In the genomic region with DNA sequence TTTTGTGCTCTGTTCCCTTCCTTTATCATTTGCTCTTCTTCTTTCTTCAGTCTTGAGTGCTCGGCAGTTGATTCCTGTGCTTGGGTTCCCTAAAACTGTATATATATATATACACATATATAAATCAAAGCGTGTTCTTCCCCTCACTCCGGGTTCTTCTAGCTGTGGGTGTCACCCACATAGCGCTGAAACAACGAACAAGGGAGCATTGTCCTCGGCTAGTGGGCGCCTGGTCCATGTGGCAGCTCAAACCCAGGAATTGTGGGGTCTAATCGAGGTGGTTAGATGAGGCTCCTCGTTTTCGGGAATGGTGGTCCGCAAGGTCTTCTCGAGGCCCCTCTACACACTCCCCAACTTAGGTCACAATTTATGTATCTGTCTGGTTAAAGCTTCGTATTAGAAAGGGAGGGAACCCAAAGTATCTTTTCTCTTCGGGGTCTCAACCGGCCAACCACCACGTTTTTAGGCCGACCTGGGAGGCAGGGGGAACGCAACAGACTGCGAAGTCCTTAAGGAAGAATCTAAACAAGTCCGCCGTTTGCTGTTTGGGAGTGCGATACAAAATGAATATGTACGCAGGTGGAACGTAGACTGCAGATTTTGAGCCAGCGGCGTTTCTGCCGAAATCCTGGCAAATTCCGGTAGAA, we compare ENCODE assay signal across 2 cellular contexts.
TF ChIP-seq lines count a peak whose summit lies in the region.

No MANE protein-coding gene starts in this region.

TF ChIP-seq in K562, 482 proteins besides CTCF, POLR2A, EP300 and RAD21 (continues in another document):
- TF ChIP-seq, protein P1, sequence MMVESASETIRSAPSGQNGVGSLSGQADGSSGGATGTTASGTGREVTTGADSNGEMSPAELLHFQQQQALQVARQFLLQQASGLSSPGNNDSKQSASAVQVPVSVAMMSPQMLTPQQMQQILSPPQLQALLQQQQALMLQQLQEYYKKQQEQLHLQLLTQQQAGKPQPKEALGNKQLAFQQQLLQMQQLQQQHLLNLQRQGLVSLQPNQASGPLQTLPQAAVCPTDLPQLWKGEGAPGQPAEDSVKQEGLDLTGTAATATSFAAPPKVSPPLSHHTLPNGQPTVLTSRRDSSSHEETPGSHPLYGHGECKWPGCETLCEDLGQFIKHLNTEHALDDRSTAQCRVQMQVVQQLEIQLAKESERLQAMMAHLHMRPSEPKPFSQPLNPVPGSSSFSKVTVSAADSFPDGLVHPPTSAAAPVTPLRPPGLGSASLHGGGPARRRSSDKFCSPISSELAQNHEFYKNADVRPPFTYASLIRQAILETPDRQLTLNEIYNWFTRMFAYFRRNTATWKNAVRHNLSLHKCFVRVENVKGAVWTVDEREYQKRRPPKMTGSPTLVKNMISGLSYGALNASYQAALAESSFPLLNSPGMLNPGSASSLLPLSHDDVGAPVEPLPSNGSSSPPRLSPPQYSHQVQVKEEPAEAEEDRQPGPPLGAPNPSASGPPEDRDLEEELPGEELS (CRISPR knock-in tag; IDR thresholded peaks at IDR 0.05; ENCODE audit: borderline replicate concordance) = 0 out of 2 replicates have a peak, but pooled peaks have one; percentile 10
- TF ChIP-seq FOXJ2 (tag; IDR thresholded peaks at IDR 0.05) (0 out of 2 replicates have a peak, but pooled peaks have one; percentile 23), SREBF1 (IDR thresholded peaks at IDR 0.05; ENCODE audit: borderline replicate concordance, low read depth, low read length) (no peak), SIX5 (IDR thresholded peaks at IDR 0.05; ENCODE audit: borderline replicate concordance in 1 of 2, insufficient read depth in 1 of 2, low read depth in 1 of 2, low read length in 2 of 2) (no peak), HDAC2 (IDR thresholded peaks at IDR 0.05) (no peak), ZNF561 (CRISPR knock-in tag; conservative IDR thresholded peaks at IDR 0.05) (no peak), MYC (IDR thresholded peaks at IDR 0.05; ENCODE audit: low read depth, low read length) (peak; percentile 9; the same call in 1 of the 2 replicates), MYC (CRISPR knock-in tag; IDR thresholded peaks at IDR 0.05; ENCODE audit: borderline replicate concordance, low read depth) (no peak), FOXM1 (IDR thresholded peaks at IDR 0.05; ENCODE audit: low read depth) (0 out of 2 replicates have a peak, but pooled peaks have one; percentile 17), FOXM1 (CRISPR knock-in tag; IDR thresholded peaks at IDR 0.05; ENCODE audit: low read depth) (no peak), SIN3B (IDR thresholded peaks at IDR 0.05; ENCODE audit: low read depth) (no peak), FOXK1 (CRISPR knock-in tag; IDR thresholded peaks at IDR 0.05; ENCODE audit: borderline replicate concordance) (0 out of 2 replicates have a peak, but pooled peaks have one; percentile 57), SPI1 (IDR thresholded peaks at IDR 0.05; ENCODE audit: borderline replicate concordance, low read depth, low read length) (no peak), L3MBTL2 (IDR thresholded peaks at IDR 0.05) (peak; percentile 68), RNF2 (IDR thresholded peaks at IDR 0.05) (no peak), ZKSCAN8 (CRISPR knock-in tag; IDR thresholded peaks at IDR 0.05) (0 out of 2 replicates have a peak, but pooled peaks have one; percentile 34), HMBOX1 (IDR thresholded peaks at IDR 0.05) (0 out of 2 replicates have a peak, but pooled peaks have one; percentile 47), ZBTB8A (IDR thresholded peaks at IDR 0.05; ENCODE audit: partially characterized antibody) (no peak), ZNF175 (CRISPR knock-in tag; IDR thresholded peaks at IDR 0.05; ENCODE audit: low read depth) (peak; percentile 70; the same call in 1 of the 2 replicates), CREBBP (IDR thresholded peaks at IDR 0.05; ENCODE audit: low read depth, low read length) (no peak)
- TF ChIP-seq, protein P2, sequence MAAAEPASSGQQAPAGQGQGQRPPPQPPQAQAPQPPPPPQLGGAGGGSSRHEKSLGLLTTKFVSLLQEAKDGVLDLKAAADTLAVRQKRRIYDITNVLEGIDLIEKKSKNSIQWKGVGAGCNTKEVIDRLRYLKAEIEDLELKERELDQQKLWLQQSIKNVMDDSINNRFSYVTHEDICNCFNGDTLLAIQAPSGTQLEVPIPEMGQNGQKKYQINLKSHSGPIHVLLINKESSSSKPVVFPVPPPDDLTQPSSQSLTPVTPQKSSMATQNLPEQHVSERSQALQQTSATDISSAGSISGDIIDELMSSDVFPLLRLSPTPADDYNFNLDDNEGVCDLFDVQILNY (CRISPR knock-in tag; IDR thresholded peaks at IDR 0.05) = no peak

TF ChIP-seq in liver, 16 proteins besides CTCF, POLR2A, EP300 and RAD21:
- no peak for TF ChIP-seq GABPA (IDR thresholded peaks at IDR 0.05 in 1 of 2, conservative IDR thresholded peaks at IDR 0.05 in 1 of 2)
- TF ChIP-seq NR2F2 (IDR thresholded peaks at IDR 0.05) = no peak
- TF ChIP-seq JUND (IDR thresholded peaks at IDR 0.05) = no peak
- TF ChIP-seq, protein P3, sequence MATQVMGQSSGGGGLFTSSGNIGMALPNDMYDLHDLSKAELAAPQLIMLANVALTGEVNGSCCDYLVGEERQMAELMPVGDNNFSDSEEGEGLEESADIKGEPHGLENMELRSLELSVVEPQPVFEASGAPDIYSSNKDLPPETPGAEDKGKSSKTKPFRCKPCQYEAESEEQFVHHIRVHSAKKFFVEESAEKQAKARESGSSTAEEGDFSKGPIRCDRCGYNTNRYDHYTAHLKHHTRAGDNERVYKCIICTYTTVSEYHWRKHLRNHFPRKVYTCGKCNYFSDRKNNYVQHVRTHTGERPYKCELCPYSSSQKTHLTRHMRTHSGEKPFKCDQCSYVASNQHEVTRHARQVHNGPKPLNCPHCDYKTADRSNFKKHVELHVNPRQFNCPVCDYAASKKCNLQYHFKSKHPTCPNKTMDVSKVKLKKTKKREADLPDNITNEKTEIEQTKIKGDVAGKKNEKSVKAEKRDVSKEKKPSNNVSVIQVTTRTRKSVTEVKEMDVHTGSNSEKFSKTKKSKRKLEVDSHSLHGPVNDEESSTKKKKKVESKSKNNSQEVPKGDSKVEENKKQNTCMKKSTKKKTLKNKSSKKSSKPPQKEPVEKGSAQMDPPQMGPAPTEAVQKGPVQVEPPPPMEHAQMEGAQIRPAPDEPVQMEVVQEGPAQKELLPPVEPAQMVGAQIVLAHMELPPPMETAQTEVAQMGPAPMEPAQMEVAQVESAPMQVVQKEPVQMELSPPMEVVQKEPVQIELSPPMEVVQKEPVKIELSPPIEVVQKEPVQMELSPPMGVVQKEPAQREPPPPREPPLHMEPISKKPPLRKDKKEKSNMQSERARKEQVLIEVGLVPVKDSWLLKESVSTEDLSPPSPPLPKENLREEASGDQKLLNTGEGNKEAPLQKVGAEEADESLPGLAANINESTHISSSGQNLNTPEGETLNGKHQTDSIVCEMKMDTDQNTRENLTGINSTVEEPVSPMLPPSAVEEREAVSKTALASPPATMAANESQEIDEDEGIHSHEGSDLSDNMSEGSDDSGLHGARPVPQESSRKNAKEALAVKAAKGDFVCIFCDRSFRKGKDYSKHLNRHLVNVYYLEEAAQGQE (IDR thresholded peaks at IDR 0.05) = no peak
- TF ChIP-seq EGR1 (IDR thresholded peaks at IDR 0.05; ENCODE audit: low read depth in 2 of 2) = no peak
- TF ChIP-seq, protein P4, sequence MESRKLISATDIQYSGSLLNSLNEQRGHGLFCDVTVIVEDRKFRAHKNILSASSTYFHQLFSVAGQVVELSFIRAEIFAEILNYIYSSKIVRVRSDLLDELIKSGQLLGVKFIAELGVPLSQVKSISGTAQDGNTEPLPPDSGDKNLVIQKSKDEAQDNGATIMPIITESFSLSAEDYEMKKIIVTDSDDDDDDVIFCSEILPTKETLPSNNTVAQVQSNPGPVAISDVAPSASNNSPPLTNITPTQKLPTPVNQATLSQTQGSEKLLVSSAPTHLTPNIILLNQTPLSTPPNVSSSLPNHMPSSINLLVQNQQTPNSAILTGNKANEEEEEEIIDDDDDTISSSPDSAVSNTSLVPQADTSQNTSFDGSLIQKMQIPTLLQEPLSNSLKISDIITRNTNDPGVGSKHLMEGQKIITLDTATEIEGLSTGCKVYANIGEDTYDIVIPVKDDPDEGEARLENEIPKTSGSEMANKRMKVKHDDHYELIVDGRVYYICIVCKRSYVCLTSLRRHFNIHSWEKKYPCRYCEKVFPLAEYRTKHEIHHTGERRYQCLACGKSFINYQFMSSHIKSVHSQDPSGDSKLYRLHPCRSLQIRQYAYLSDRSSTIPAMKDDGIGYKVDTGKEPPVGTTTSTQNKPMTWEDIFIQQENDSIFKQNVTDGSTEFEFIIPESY (IDR thresholded peaks at IDR 0.05) = no peak
- no peak for TF ChIP-seq HNF4A (conservative IDR thresholded peaks at IDR 0.05)
- TF ChIP-seq TAF1 (conservative IDR thresholded peaks at IDR 0.05) = no peak
- TF ChIP-seq RXRA (IDR thresholded peaks at IDR 0.05) = no peak
- no peak for TF ChIP-seq FOXA1 (IDR thresholded peaks at IDR 0.05)
- TF ChIP-seq YY1 (IDR thresholded peaks at IDR 0.05) = no peak
TF ChIP-seq in liver: peak in this region for 0.
